34 cellular contexts compared by ENCODE assay signal in the genomic region with DNA sequence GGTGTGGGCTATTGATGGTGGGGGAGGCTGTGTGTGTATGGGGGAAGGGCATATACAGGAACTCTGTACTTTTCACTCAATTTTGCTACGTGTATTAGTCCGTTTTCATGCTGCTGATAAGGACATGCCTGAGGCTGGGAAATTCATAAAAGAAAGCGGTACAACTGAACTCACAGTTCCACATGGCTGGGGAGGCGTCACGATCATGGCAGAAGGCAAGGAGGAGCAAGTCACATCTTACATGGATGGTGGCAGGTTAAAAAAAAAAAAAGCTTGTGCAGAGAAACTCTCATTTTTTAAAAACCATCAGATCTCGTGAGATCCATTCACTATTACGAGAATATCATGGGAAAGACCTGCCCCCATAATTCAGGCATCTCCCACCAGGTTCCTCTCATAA.
"Had no signal": no experiment of that assay in that cellular context is flagged by ENCODE, and none has a peak within 500 bp of the region (broad histone marks: within the 10 kb centered on the region; RNA-seq: fewer than 3 reads in every experiment).

No MANE protein-coding gene starts in this region.

- H3K9ac ChIP-seq: KMS-11 had no signal

- H3K4me3 ChIP-seq: MG63 had no signal

- H3K27ac ChIP-seq: KMS-11 had no signal

- DNase-seq: Karpas-422, Kasumi-1, MG63, MM.1S, MV-4-11, NCI-H1048, NCI-H1092, NCI-H1092 treated with DMSO at 0.1 percent for 48 hours, NCI-H1105, NCI-H1105 treated with DMSO at 0.1 percent for 48 hours, NCI-H1417, NCI-H1417 treated with DMSO at 0.1 percent for 48 hours, NCI-H1436, NCI-H1436 treated with DMSO at 0.1 percent for 48 hours, NCI-H1694, NCI-H1694 treated with DMSO at 0.1 percent for 48 hours, NCI-H187, NCI-H187 treated with DMSO at 0.1 percent for 48 hours, NCI-H1930, NCI-H2029, NCI-H2029 treated with DMSO at 0.1 percent for 48 hours, NCI-H2081, NCI-H2081 treated with DMSO at 0.1 percent for 48 hours, NCI-H2107, NCI-H2171, NCI-H2171 treated with DMSO at 0.1 percent for 48 hours, NCI-H2227 treated with DMSO at 0.1 percent for 48 hours, NCI-H226, NCI-H345, NCI-H446, NCI-H446 treated with DMSO at 0.1 percent for 48 hours, NCI-H510A, NCI-H510A treated with DMSO at 0.1 percent for 48 hours had no signal

- H3K9me3 ChIP-seq: MG63 had no signal

- H3K27me3 ChIP-seq: MG63 had no signal

- H3K36me3 ChIP-seq: MG63 had no signal

- H3K4me2 ChIP-seq: KMS-11 had no signal
